Comparison of ENCODE assay signal across 8 cellular contexts in the genomic region with DNA sequence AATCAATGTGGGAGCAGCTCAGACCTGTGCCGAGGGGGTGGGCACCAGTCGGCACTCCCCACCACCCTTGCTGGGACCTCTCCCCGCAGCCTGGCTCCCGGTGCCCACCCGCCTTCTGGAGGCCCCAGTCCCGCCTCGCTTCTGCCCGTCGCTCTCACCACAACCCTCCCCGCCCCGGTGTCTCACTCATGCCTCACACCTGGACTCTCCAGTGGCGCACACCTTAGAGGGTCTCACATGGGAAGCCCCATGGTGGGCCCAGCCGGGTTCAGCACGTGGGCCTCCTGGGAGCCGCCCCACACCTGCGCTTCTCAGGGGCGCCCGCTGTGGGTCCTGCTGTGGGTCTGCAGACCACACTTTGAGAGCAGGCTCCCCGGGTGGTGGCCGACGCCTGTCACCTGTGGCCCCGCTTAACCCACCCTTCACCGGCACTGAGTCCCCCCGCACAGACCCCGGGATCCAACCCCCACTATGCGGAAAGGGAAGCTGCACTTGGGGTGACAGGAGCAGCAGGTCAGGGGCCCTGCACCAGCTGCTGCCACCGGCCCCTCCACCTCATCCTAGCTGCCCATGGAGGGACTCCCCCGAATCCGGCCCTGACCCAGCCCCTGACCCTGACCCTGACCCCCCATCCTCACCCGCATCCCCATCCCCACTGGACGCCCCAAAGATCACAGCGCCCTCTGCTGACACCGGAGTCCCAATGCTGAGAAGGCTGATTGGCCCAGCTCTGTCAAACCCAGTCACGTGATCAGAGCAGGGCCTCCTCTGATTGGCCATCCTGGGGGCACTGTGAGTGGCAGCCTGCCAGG. TPM values are rescaled to one million over a fixed set of nuclear protein-coding genes. Genes with fewer than 3 reads are reported as not detected.
A peak's percentile ranks its signal among the peaks of the same experiment; 100 is the strongest.
DNase-seq lines count a peak whose midpoint lies in the region; ATAC-seq, FAIRE-seq and TF ChIP-seq lines count a peak whose summit lies in the region.

No MANE protein-coding gene starts in this region.

- no peaks in the 10 kb centered on the region for H3K9me1 ChIP-seq in keratinocyte (ENCODE audit: control insufficient read depth, extremely low read depth, insufficient read depth, low read length)

- TF ChIP-seq CTCF in HFF-Myc (IDR thresholded peaks at IDR 0.05; ENCODE audit: low read depth, low read length, missing control alignments) (peak; percentile 55), keratinocyte (optimal IDR thresholded peaks at IDR 0.05 in 1 of 3, IDR thresholded peaks at IDR 0.05 in 1 of 3, conservative IDR thresholded peaks at IDR 0.05 in 1 of 3; ENCODE audit: extremely low read depth in 1 of 3, insufficient read depth in 2 of 3, low read length in 3 of 3) (peak; percentile 25 to 62 (median 45)), endothelial cell (IDR thresholded peaks at IDR 0.05; ENCODE audit: unreplicated experiment) (no peak)

- H3K4me3 ChIP-seq in BLaER1 (no peak overlapping the region), HFF-Myc (replicated peaks; ENCODE audit: low read depth, low read length) (no peak overlapping the region), keratinocyte (ENCODE audit: control insufficient read depth in 2 of 3, extremely low read depth in 1 of 3, insufficient read depth in 2 of 3, low read depth in 1 of 3, low read length in 3 of 3) (no peak overlapping the region)

- H4K20me1 ChIP-seq in BLaER1 (no peaks in the 10 kb centered on the region), keratinocyte (ENCODE audit: control insufficient read depth, extremely low read depth, insufficient read depth, low read length) (no peaks in the 10 kb centered on the region)

- no peak overlapping the region for H3K4me3 Mint-ChIP-seq in endothelial cell (ENCODE audit: unreplicated experiment)

- no peak for ATAC-seq in GM19324 (IDR thresholded peaks at IDR 0.05; ENCODE audit: low FRiP score, unreplicated experiment)

- H3K79me2 ChIP-seq in keratinocyte (ENCODE audit: control insufficient read depth, insufficient read depth, low read length) = no peaks in the 10 kb centered on the region

- DNase-seq in HFF-Myc (ENCODE audit: extremely low read depth, low read depth) (no peak), keratinocyte (ENCODE audit: low read depth, low spot score) (no peak), endothelial cell (ENCODE audit: low spot score) (no peak), NCI-H1092 (lab: John Stamatoyannopoulos, UW) (no peak), amniotic stem cell (lab: John Stamatoyannopoulos, UW) (no peak)
- peak; percentile 38 for DNase-seq in activated CD4-positive, alpha-beta T cell treated with anti-CD3 and anti-CD28 coated beads, Interleukin-2, amount 50 U/mL, for 1 hour

- H3K4me2 ChIP-seq in BLaER1 = peak overlapping the region; percentile 87
- no peak overlapping the region for H3K4me2 ChIP-seq in keratinocyte (ENCODE audit: control insufficient read depth, extremely low read depth, insufficient read depth, low read depth, low read length)

- dilution Hi-C loops in keratinocyte (cut with MboI; ENCODE audit: extremely low pct_ligation_motif_present, low sequenced_read_pairs) = no loop called here

- no peaks in the 10 kb centered on the region for H3K4me1 Mint-ChIP-seq in endothelial cell (ENCODE audit: unreplicated experiment)

- no peak overlapping the region for H2AFZ ChIP-seq in keratinocyte (ENCODE audit: control insufficient read depth, low read length)

- H3K36me3 Mint-ChIP-seq in endothelial cell (ENCODE audit: low read depth, unreplicated experiment) = no peaks in the 10 kb centered on the region

- H3K36me3 ChIP-seq in BLaER1 (no peaks in the 10 kb centered on the region), keratinocyte (ENCODE audit: control insufficient read depth in 2 of 2, extremely low read depth in 1 of 2, insufficient read depth in 2 of 2, low read length in 2 of 2) (no peaks in the 10 kb centered on the region)

- no peak overlapping the region for H3K9ac ChIP-seq in BLaER1
- H3K9ac ChIP-seq in keratinocyte (ENCODE audit: control insufficient read depth, extremely low read depth, insufficient read depth, low read length) = no peak overlapping the region

- H3K4me1 ChIP-seq in BLaER1 = peaks cover 52% of the 10 kb centered on the region
- H3K4me1 ChIP-seq in keratinocyte (ENCODE audit: control insufficient read depth, extremely low read depth, insufficient read depth, low read length) = peaks cover 6% of the 10 kb centered on the region

- no peak overlapping the region for H3K27ac ChIP-seq in BLaER1
- no peak overlapping the region for H3K27ac ChIP-seq in keratinocyte (ENCODE audit: control insufficient read depth, insufficient read depth, low read length)

- H3K9me3 Mint-ChIP-seq in endothelial cell (ENCODE audit: unreplicated experiment) = no peaks in the 10 kb centered on the region

- FAIRE-seq in keratinocyte (lab: Jason Lieb, UNC) = no peak

- H3K27me3 Mint-ChIP-seq in endothelial cell (ENCODE audit: unreplicated experiment) = peaks cover 4% of the 10 kb centered on the region

- no peak overlapping the region for H3K27ac Mint-ChIP-seq in endothelial cell (ENCODE audit: unreplicated experiment)

- H3K9me3 ChIP-seq in BLaER1 (no peaks in the 10 kb centered on the region), keratinocyte (ENCODE audit: control insufficient read depth, low read depth, low read length) (no peaks in the 10 kb centered on the region)

- H3K27me3 ChIP-seq in BLaER1 (no peaks in the 10 kb centered on the region), keratinocyte (ENCODE audit: control insufficient read depth, extremely low read depth, insufficient read depth, low read length) (no peaks in the 10 kb centered on the region)

RNA-seq across cellular contexts. Expression of gene SLC38A10, which starts 27.4 kb away (rescaled TPM):
- polyA plus RNA-seq in keratinocyte = 16.8 to 21.2 TPM (median 20.9 TPM) in 3 replicates
- 10.1 TPM for polyA plus RNA-seq in keratinocyte (2011; ENCODE audit: low read depth)
- polyA plus RNA-seq in keratinocyte (2011; cell fraction: cytosol; rRNA removed) = 7.3 and 14.6 TPM in 2 replicates
- polyA plus RNA-seq in keratinocyte (2011; cell fraction: nucleus; rRNA removed) = 61.8 and 98.8 TPM in 2 replicates
- 17.6 and 29.3 TPM in 2 replicates for polyA plus RNA-seq in keratinocyte (2012; ENCODE audit: low replicate concordance)
- polyA minus RNA-seq in keratinocyte = 33.0 to 40.6 TPM (median 39.1 TPM) in 3 replicates
- 51.6 TPM for polyA minus RNA-seq in keratinocyte (2011; cell fraction: cytosol; rRNA and poly(A)+ RNA removed)
- polyA minus RNA-seq in keratinocyte (2011; cell fraction: nucleus; rRNA and poly(A)+ RNA removed) = 72.5 and 76.3 TPM in 2 replicates
- total RNA-seq in endothelial cell (ENCODE audit: unreplicated experiment) = 57.2 TPM
